ENCODE assay signal across 26 cellular contexts in genomic region chr6:163230901-163231300, GRCh38.
DNase-seq lines count a peak whose midpoint lies in the region; ATAC-seq, FAIRE-seq and TF ChIP-seq lines count a peak whose summit lies in the region.
"Had no signal": no experiment of that assay in that cellular context is flagged by ENCODE, and none has a peak within 500 bp of the region (broad histone marks: within the 10 kb centered on the region; RNA-seq: fewer than 3 reads in every experiment).

No MANE protein-coding gene starts in this region.

- no peaks in the 10 kb centered on the region for H3K36me3 Mint-ChIP-seq in GM23338 (ENCODE audit: low read depth)
- H3K36me3 Mint-ChIP-seq: CD14-positive monocyte; CD8-positive, alpha-beta memory T cell had no signal

- no peaks in the 10 kb centered on the region for H3K27me3 Mint-ChIP-seq in GM23338 (ENCODE audit: insufficient read depth, low read depth, poor library complexity)
- H3K27me3 Mint-ChIP-seq: CD4-positive, alpha-beta T cell had no signal

- no peak overlapping the region for H4K91ac ChIP-seq in neuronal stem cell (ENCODE audit: low read depth, low read length, poor library complexity)

- no peak overlapping the region for H3K18ac ChIP-seq in neuronal stem cell (ENCODE audit: low read length)

- H4K8ac ChIP-seq in neuronal stem cell (ENCODE audit: low read depth, low read length), result no peak overlapping the region

- no peak overlapping the region for H3K14ac ChIP-seq in neuronal stem cell (ENCODE audit: low read length)

- H3K27me3 ChIP-seq in GM23338 (ENCODE audit: insufficient read depth), result no peaks in the 10 kb centered on the region
- no peaks in the 10 kb centered on the region for H3K27me3 ChIP-seq in esophagus muscularis mucosa
- H3K27me3 ChIP-seq in neuronal stem cell (ENCODE audit: control insufficient read depth in 3 of 3, insufficient read depth in 3 of 3, low read depth in 1 of 3, low read length in 3 of 3), result no peaks in the 10 kb centered on the region
- H3K27me3 ChIP-seq in aorta (ENCODE audit: control insufficient read depth in 1 of 2, insufficient read depth in 2 of 2, low read length in 1 of 2), result no peaks in the 10 kb centered on the region
- H3K27me3 ChIP-seq: BE2C; BLaER1 treated with 17β-estradiol and CSF1 and Interleukin-3, amounts not matched to agents 10 nM and 100 nM had no signal

- no peak overlapping the region for H3K4me3 Mint-ChIP-seq in GM23338
- H3K4me3 Mint-ChIP-seq: CD14-positive monocyte; CD4-positive, alpha-beta T cell; CD8-positive, alpha-beta memory T cell; HFFc6 had no signal

- no peaks in the 10 kb centered on the region for H3K36me3 ChIP-seq in GM23338 (ENCODE audit: insufficient read depth)
- no peaks in the 10 kb centered on the region for H3K36me3 ChIP-seq in esophagus muscularis mucosa
- H3K36me3 ChIP-seq in neuronal stem cell (replicated peaks in 1 of 2; ENCODE audit: control insufficient read depth in 2 of 2, insufficient read depth in 2 of 2, low read length in 2 of 2), result no peaks in the 10 kb centered on the region
- no peaks in the 10 kb centered on the region for H3K36me3 ChIP-seq in aorta (ENCODE audit: control insufficient read depth in 1 of 2, insufficient read depth in 2 of 2, low read length in 1 of 2)
- H3K36me3 ChIP-seq: BE2C; BLaER1 treated with 17β-estradiol and CSF1 and Interleukin-3, amounts not matched to agents 10 nM and 100 nM; HAP-1 had no signal

- no peak for DNase-seq in GM23338 (ENCODE audit: low spot score)
- peak; percentile 87 for DNase-seq in esophagus muscularis mucosa (ENCODE audit: extremely low spot score)
- no peak for DNase-seq in neuronal stem cell (ENCODE audit: low spot score)
- no peak for DNase-seq in HTR-8/SVneo (ENCODE audit: insufficient read length, low spot score)
- DNase-seq in aorta, result no peak
- DNase-seq: 8988T; ACHN; AML-193; BE2C; CD4-positive, alpha-beta T cell; CD8-positive, alpha-beta memory T cell; DMS 273 treated with DMSO at 0.1 percent for 48 hours; DMS79; EL; GDM1; GOT3; HFFc6 had no signal

- peaks cover 3% of the 10 kb centered on the region; the same call in 1 of the 2 replicates for H3K9me2 ChIP-seq in GM23338 (ENCODE audit: insufficient read depth)

- ATAC-seq in GM23338, result no peak
- ATAC-seq in GM21619 (IDR thresholded peaks at IDR 0.05; ENCODE audit: unreplicated experiment), result no peak
- ATAC-seq in aorta (ENCODE audit: low FRiP score), result no peak
- ATAC-seq: A549, GM12878 had no signal

- H3K9ac ChIP-seq in neuronal stem cell (ENCODE audit: low read depth, low read length, poor library complexity), result no peak overlapping the region
- H3K9ac ChIP-seq: BLaER1 treated with 17β-estradiol and CSF1 and Interleukin-3, amounts not matched to agents 10 nM and 100 nM had no signal

- H2BK120ac ChIP-seq in neuronal stem cell (ENCODE audit: low read depth, low read length), result no peak overlapping the region

- no peak overlapping the region for H3K27ac Mint-ChIP-seq in GM23338
- H3K27ac Mint-ChIP-seq: CD14-positive monocyte; CD4-positive, alpha-beta T cell; CD8-positive, alpha-beta memory T cell; HFFc6 had no signal

- H3K9me3 ChIP-seq in esophagus muscularis mucosa (no peaks in the 10 kb centered on the region), neuronal stem cell (replicated peaks in 1 of 2; ENCODE audit: control insufficient read depth in 2 of 2, insufficient read depth in 1 of 2, low read depth in 1 of 2, low read length in 2 of 2) (no peaks in the 10 kb centered on the region), aorta (ENCODE audit: control insufficient read depth, low read length) (no peaks in the 10 kb centered on the region)
- H3K9me3 ChIP-seq: A549, BE2C, HAP-1 had no signal

- no peak overlapping the region for H2BK15ac ChIP-seq in neuronal stem cell (ENCODE audit: low read length)

- H3K79me2 ChIP-seq in GM23338 (replicated peaks; ENCODE audit: insufficient read depth), result no peaks in the 10 kb centered on the region

- H4K20me1 ChIP-seq in GM23338 (replicated peaks; ENCODE audit: insufficient read depth), result no peaks in the 10 kb centered on the region
- H4K20me1 ChIP-seq: BLaER1 treated with 17β-estradiol and CSF1 and Interleukin-3, amounts not matched to agents 10 nM and 100 nM had no signal

- whole genome bisulfite sequencing in esophagus muscularis mucosa, result 84% methylated on average over 9 of the region's 9 CpGs
- WGBS in neuronal stem cell (ENCODE audit: extremely low coverage in 2 of 2, insufficient read length in 2 of 2, insufficient replicate concordance in 1 of 2), 2 donors, result no CpG with 5 or more reads among the region's 9 CpGs
- WGBS in aorta, 2 donors, result 88 to 89% methylated on average over 8 to 9 of the region's 9 CpGs

- no peak overlapping the region for H3K4me2 ChIP-seq in GM23338
- H3K4me2 ChIP-seq in neuronal stem cell (ENCODE audit: insufficient read depth, low read length, poor library complexity, severe bottlenecking), result no peak overlapping the region
- H3K4me2 ChIP-seq: A549; BLaER1 treated with 17β-estradiol and CSF1 and Interleukin-3, amounts not matched to agents 10 nM and 100 nM had no signal

- no peaks in the 10 kb centered on the region for H3K79me1 ChIP-seq in neuronal stem cell (ENCODE audit: low read depth, low read length)

- H3K23ac ChIP-seq in neuronal stem cell (ENCODE audit: low read depth, low read length, poor library complexity), result no peak overlapping the region

- H2BK5ac ChIP-seq in neuronal stem cell (ENCODE audit: low read length), result no peak overlapping the region

- no peak overlapping the region for H2BK12ac ChIP-seq in neuronal stem cell (ENCODE audit: low read length)

- H2AFZ ChIP-seq in GM23338, result peak overlapping the region; percentile 69; the same call in 1 of the 2 replicates
- peak overlapping the region; percentile 5 for H2AFZ ChIP-seq in neuronal stem cell (ENCODE audit: low read length)

- H3K27ac ChIP-seq in GM23338 (ENCODE audit: low read depth), result no peak overlapping the region
- H3K27ac ChIP-seq in esophagus muscularis mucosa (replicated peaks in 1 of 4), result no peak overlapping the region
- H3K27ac ChIP-seq in neuronal stem cell (replicated peaks; ENCODE audit: low read length), result no peak overlapping the region
- H3K27ac ChIP-seq in aorta (ENCODE audit: low read depth in 1 of 2, low read length in 2 of 2), result no peak overlapping the region
- H3K27ac ChIP-seq: A549; BLaER1 treated with 17β-estradiol and CSF1 and Interleukin-3, amounts not matched to agents 10 nM and 100 nM had no signal

- no peak for FAIRE-seq in HTR-8/SVneo (lab: Jason Lieb, UNC)
- FAIRE-seq: A549, D721Med, GM12878, GM19239, H54 had no signal

- TF ChIP-seq CTCF in GM23338 (conservative IDR thresholded peaks at IDR 0.05; ENCODE audit: low read depth in 2 of 2), result no peak
- no peak for TF ChIP-seq CTCF in esophagus muscularis mucosa (IDR thresholded peaks at IDR 0.05)

- no peak overlapping the region for H3K4me3 ChIP-seq in GM23338
- no peak overlapping the region for H3K4me3 ChIP-seq in esophagus muscularis mucosa
- H3K4me3 ChIP-seq in neuronal stem cell (ENCODE audit: low read length in 2 of 2), result no peak overlapping the region
- H3K4me3 ChIP-seq in aorta (ENCODE audit: low read length in 2 of 2), result no peak overlapping the region
- H3K4me3 ChIP-seq: A549; BLaER1 treated with 17β-estradiol and CSF1 and Interleukin-3, amounts not matched to agents 10 nM and 100 nM; GM12878; HAP-1 had no signal

- H3K4ac ChIP-seq in neuronal stem cell (ENCODE audit: low read length), result no peak overlapping the region

- H2AK5ac ChIP-seq in neuronal stem cell (ENCODE audit: low read depth, low read length), result no peak overlapping the region

- peaks cover under 1% of the 10 kb centered on the region; the same call in 1 of the 3 replicates for H3K9me3 Mint-ChIP-seq in GM23338
- H3K9me3 Mint-ChIP-seq: CD4-positive, alpha-beta T cell; CD8-positive, alpha-beta memory T cell had no signal

- intact Hi-C loops in esophagus muscularis mucosa (cut with DNase I) (no loop called here), aorta (cut with DNase I) (no loop called here)

- TF ChIP-seq POLR2A in esophagus muscularis mucosa (IDR thresholded peaks at IDR 0.05; ENCODE audit: low read depth), result no peak

- no peaks in the 10 kb centered on the region for H3F3A ChIP-seq in GM23338 (replicated peaks; ENCODE audit: low read depth)

- no peaks in the 10 kb centered on the region; the same call in 2 of the 3 replicates for H3K4me1 Mint-ChIP-seq in GM23338
- H3K4me1 Mint-ChIP-seq: CD8-positive, alpha-beta memory T cell had no signal

- no peak for TF ChIP-seq EP300 in esophagus muscularis mucosa (IDR thresholded peaks at IDR 0.05)

- no peaks in the 10 kb centered on the region for H3K4me1 ChIP-seq in GM23338 (ENCODE audit: insufficient read depth)
- H3K4me1 ChIP-seq in esophagus muscularis mucosa, result no peaks in the 10 kb centered on the region
- H3K4me1 ChIP-seq in neuronal stem cell (ENCODE audit: control insufficient read depth in 2 of 2, insufficient read depth in 1 of 2, low read depth in 1 of 2, low read length in 2 of 2), result no peaks in the 10 kb centered on the region
- H3K4me1 ChIP-seq in aorta (ENCODE audit: control insufficient read depth in 1 of 2, insufficient read depth in 2 of 2, low read length in 2 of 2), result no peaks in the 10 kb centered on the region
- H3K4me1 ChIP-seq: A549; BE2C; BLaER1 treated with 17β-estradiol and CSF1 and Interleukin-3, amounts not matched to agents 10 nM and 100 nM; HAP-1 had no signal

TF ChIP-seq in GM23338, 12 proteins besides CTCF, POLR2A, EP300 and RAD21 (continues in another document):
- TF ChIP-seq, protein P1, sequence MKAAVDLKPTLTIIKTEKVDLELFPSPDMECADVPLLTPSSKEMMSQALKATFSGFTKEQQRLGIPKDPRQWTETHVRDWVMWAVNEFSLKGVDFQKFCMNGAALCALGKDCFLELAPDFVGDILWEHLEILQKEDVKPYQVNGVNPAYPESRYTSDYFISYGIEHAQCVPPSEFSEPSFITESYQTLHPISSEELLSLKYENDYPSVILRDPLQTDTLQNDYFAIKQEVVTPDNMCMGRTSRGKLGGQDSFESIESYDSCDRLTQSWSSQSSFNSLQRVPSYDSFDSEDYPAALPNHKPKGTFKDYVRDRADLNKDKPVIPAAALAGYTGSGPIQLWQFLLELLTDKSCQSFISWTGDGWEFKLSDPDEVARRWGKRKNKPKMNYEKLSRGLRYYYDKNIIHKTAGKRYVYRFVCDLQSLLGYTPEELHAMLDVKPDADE (IDR thresholded peaks at IDR 0.05), result no peak
- no peak for TF ChIP-seq JUNB (IDR thresholded peaks at IDR 0.05; ENCODE audit: unreplicated experiment)
